ENCODE assay signal across 12 cellular contexts in the genomic region with DNA sequence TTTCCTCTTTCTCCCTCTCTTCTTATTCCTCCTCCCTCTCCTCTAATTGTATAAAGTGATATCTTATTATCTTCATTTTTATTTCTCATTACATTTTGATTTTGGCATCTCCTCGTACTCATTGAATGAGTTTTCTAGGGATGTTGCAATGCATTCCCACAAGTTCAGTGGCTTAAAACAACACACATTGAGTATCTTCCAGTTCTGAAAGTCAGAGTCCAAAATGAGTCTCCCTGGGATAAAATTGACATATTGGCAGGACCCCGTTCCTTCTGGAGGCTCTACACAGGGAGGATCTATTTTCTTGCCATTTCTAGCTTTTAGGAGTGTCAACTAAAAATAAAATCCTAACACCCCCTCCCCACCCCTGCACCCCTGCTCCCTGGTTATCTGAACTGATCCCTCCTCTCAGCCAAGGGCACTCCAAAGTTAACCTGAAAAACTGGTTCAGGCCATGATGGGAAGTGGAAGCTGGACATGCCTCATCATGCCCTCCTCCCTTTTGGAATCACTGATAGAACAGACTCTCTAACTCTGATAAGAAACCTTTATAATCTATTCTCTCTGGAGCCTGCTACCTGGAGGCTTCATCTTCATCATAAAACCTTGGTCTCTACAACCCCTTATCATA. TPM values are rescaled to one million over a fixed set of nuclear protein-coding genes. Genes with fewer than 3 reads are reported as not detected.
DNase-seq lines count a peak whose midpoint lies in the region; ATAC-seq, FAIRE-seq and TF ChIP-seq lines count a peak whose summit lies in the region.
"Not testable (repeated sequence)": the region's sequence is repeated elsewhere in the genome, so short reads cannot be mapped to it uniquely, and the experiment has no call there.
"Had no signal": no experiment of that assay in that cellular context is flagged by ENCODE, and none has a peak within 500 bp of the region (broad histone marks: within the 10 kb centered on the region; RNA-seq: fewer than 3 reads in every experiment).

No MANE protein-coding gene starts in this region.

- H3K79me2 ChIP-seq in smooth muscle cell (ENCODE audit: low read depth) = not testable (repeated sequence)

- H3K4me1 Mint-ChIP-seq in nephron = peaks cover 29% of the 10 kb centered on the region

- peak overlapping the region; percentile 30 for H2AFZ ChIP-seq in smooth muscle cell (ENCODE audit: low read depth)

- FAIRE-seq in bronchial epithelial cell (lab: Jason Lieb, UNC) = not testable (repeated sequence)

- DNase-seq in AG10803 (ENCODE audit: low read depth) = peak; percentile 1
- peak; percentile 4 for DNase-seq in adipocyte (ENCODE audit: low read depth)
- DNase-seq in bronchial epithelial cell (ENCODE audit: low read depth) = peak; percentile 5
- not testable (repeated sequence) for DNase-seq in epithelial cell of prostate (ENCODE audit: low read depth, low spot score); left ventricle myocardium superior; smooth muscle cell (lab: John Stamatoyannopoulos, UW; ENCODE audit: unreplicated experiment)
- peak; percentile 8 for DNase-seq in fibroblast of the aortic adventitia (ENCODE audit: low read depth)

- not testable (repeated sequence) for H3K27me3 Mint-ChIP-seq in nephron (ENCODE audit: low read depth)

- not testable (repeated sequence) for H3K4me3 Mint-ChIP-seq in nephron

- not testable (repeated sequence) for H3K9me3 ChIP-seq in adipocyte (ENCODE audit: control insufficient read depth, low read length); smooth muscle cell (replicated peaks; ENCODE audit: low read depth)

- H3K4me3 ChIP-seq in AG10803 (ENCODE audit: low read length); adipocyte (ENCODE audit: low read length); bronchial epithelial cell (ENCODE audit: low read depth, low read length); fibroblast of the aortic adventitia (ENCODE audit: low read depth, low read length); smooth muscle cell: not testable (repeated sequence)

- not testable (repeated sequence) for H3K27me3 ChIP-seq in adipocyte (replicated peaks; ENCODE audit: control insufficient read depth, insufficient read depth, low read length); bronchial epithelial cell (ENCODE audit: control insufficient read depth, insufficient read depth, low read length); smooth muscle cell (ENCODE audit: low read depth)

- H3K4me1 ChIP-seq in adipocyte (ENCODE audit: control insufficient read depth, insufficient read depth, low read length); smooth muscle cell (ENCODE audit: low read depth): not testable (repeated sequence)

- 77% methylated on average over 2 of the region's 2 CpGs for whole genome bisulfite sequencing in smooth muscle cell (ENCODE audit: low lambda C conversion rate)

- H3F3A ChIP-seq in smooth muscle cell (ENCODE audit: low read depth) = not testable (repeated sequence)

- H3K27ac ChIP-seq in epithelial cell of prostate = peak overlapping the region; percentile 10
- H3K27ac ChIP-seq in smooth muscle cell (ENCODE audit: low read depth) = not testable (repeated sequence)

- H3K36me3 Mint-ChIP-seq in nephron (ENCODE audit: low read depth) = not testable (repeated sequence)

- peaks cover 12% of the 10 kb centered on the region for H3K9me3 Mint-ChIP-seq in nephron

- not testable (repeated sequence) for TF ChIP-seq CTCF in AG10803 (conservative IDR thresholded peaks at IDR 0.05; ENCODE audit: low read length); bronchial epithelial cell (IDR thresholded peaks at IDR 0.05; ENCODE audit: insufficient read depth, low read length, severe bottlenecking); fibroblast of the aortic adventitia (IDR thresholded peaks at IDR 0.05; ENCODE audit: insufficient read depth, low read length); nephron (IDR thresholded peaks at IDR 0.05; ENCODE audit: unreplicated experiment in 3 of 3); smooth muscle cell (IDR thresholded peaks at IDR 0.05; ENCODE audit: borderline replicate concordance, insufficient read depth, poor library complexity, severe bottlenecking)

- H4K20me1 ChIP-seq in smooth muscle cell (ENCODE audit: low read depth) = not testable (repeated sequence)

- peak; percentile 19 for ATAC-seq in left ventricle myocardium superior

- intact Hi-C loops in left ventricle myocardium superior (cut with micrococcal nuclease) = not testable (repeated sequence)

- peak overlapping the region; percentile 24 to 55 (median 24) for H3K27ac Mint-ChIP-seq in nephron

- H3K9ac ChIP-seq in adipocyte (ENCODE audit: low read length); smooth muscle cell (ENCODE audit: low read depth): not testable (repeated sequence)

- H3K4me2 ChIP-seq in smooth muscle cell = not testable (repeated sequence)

- H3K36me3 ChIP-seq in adipocyte (ENCODE audit: control insufficient read depth, insufficient read depth, low read length, severe bottlenecking); bronchial epithelial cell (ENCODE audit: control insufficient read depth, insufficient read depth, low read length); smooth muscle cell (ENCODE audit: low read depth): not testable (repeated sequence)

RNA-seq across cellular contexts. Expression of a gene that starts 29.5 kb away (rescaled TPM):
- total RNA-seq in bronchial epithelial cell (0.26 and 0.53 TPM in 2 replicates), fibroblast of the aortic adventitia (ENCODE audit: low replicate concordance) (4.7 and 8.5 TPM in 2 replicates), left ventricle myocardium superior (1.7 TPM), smooth muscle cell (395 and 431 TPM in 2 replicates)
- 130 and 167 TPM in 2 replicates for polyA plus RNA-seq in smooth muscle cell
- total RNA-seq: CD4-positive, alpha-beta T cell; CD8-positive, alpha-beta memory T cell; H4 had no signal
- polyA plus RNA-seq: CD14-positive monocyte; CD8-positive, alpha-beta memory T cell had no signal

Comparison
In these comparisons a context has a peak if more than half of its experiments do, and no peak if none do; other contexts are left out.
1. RNA of a gene that starts 29.5 kb away (total RNA-seq): 395 to 431 TPM in smooth muscle cell; 4.7 to 8.5 TPM in fibroblast of the aortic adventitia, 1.7 TPM in left ventricle myocardium superior (single experiment) and 0.26 to 0.53 TPM in bronchial epithelial cell; every median in the first group is over 10 times any median in the second.